In genomic region chr11:22192642-22193347, GRCh38 we compare ENCODE assay signal across 1 cellular context.
TF ChIP-seq lines count a peak whose summit lies in the region.

A gene with protein sequence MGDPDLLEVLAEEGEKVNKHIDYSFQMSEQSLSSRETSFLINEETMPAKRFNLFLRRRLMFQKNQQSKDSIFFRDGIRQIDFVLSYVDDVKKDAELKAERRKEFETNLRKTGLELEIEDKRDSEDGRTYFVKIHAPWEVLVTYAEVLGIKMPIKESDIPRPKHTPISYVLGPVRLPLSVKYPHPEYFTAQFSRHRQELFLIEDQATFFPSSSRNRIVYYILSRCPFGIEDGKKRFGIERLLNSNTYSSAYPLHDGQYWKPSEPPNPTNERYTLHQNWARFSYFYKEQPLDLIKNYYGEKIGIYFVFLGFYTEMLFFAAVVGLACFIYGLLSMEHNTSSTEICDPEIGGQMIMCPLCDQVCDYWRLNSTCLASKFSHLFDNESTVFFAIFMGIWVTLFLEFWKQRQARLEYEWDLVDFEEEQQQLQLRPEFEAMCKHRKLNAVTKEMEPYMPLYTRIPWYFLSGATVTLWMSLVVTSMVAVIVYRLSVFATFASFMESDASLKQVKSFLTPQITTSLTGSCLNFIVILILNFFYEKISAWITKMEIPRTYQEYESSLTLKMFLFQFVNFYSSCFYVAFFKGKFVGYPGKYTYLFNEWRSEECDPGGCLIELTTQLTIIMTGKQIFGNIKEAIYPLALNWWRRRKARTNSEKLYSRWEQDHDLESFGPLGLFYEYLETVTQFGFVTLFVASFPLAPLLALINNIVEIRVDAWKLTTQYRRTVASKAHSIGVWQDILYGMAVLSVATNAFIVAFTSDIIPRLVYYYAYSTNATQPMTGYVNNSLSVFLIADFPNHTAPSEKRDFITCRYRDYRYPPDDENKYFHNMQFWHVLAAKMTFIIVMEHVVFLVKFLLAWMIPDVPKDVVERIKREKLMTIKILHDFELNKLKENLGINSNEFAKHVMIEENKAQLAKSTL (plus strand): TSS chr11:22193085. CDS start chr11:22193493, 408 bp downstream.

TF ChIP-seq in GM12878, 131 proteins besides CTCF, POLR2A, EP300 and RAD21 (continued from another document):
- TF ChIP-seq ATF3 (IDR thresholded peaks at IDR 0.05; ENCODE audit: borderline replicate concordance, extremely low read depth, low read depth, low read length), result no peak
